2 cellular contexts compared by ENCODE assay signal in the genomic region with DNA sequence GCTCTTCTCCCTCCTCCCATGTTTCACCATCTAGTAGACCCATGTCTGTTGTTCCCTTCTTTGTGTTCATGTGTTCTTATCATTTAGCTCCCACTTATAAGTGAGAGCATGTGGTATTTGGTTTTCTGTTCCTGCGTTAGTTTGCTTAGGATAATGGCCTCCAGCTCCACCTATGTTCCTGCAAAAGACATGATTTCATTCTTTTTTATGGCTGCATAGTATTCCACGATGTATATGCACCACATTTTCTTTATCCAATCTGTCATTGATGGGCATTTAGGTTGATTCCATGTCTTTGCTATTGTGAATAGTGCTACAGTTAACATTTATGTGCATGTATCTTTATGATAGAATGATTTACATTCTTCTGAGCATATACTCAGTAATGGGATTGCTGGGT.
A peak's percentile ranks its signal among the peaks of the same experiment; 100 is the strongest.
DNase-seq lines count a peak whose midpoint lies in the region; ATAC-seq, FAIRE-seq and TF ChIP-seq lines count a peak whose summit lies in the region.
"Not testable (repeated sequence)": the region's sequence is repeated elsewhere in the genome, so short reads cannot be mapped to it uniquely, and the experiment has no call there.

No MANE protein-coding gene starts in this region.

- not testable (repeated sequence) for H3K4me1 ChIP-seq in HEK293 (ENCODE audit: control insufficient read depth, insufficient read depth, low read length); K562 (replicated peaks in 1 of 2; ENCODE audit: control insufficient read depth in 2 of 2, insufficient read depth in 2 of 2, low read length in 2 of 2)

- POLR2A ChIA-PET in HEK293 (lab: Yijun Ruan, JAX); K562 (lab: Yijun Ruan, JAX): not testable (repeated sequence)

- TF ChIP-seq CTCF in HEK293 (tag by site-specific recombination; IDR thresholded peaks at IDR 0.05); K562 (IDR thresholded peaks at IDR 0.05 in 2 of 3, conservative IDR thresholded peaks at IDR 0.05 in 1 of 3; ENCODE audit: insufficient read depth in 2 of 3, low read depth in 1 of 3, low read length in 3 of 3): not testable (repeated sequence)

- H3K27ac ChIP-seq in HEK293 (ENCODE audit: extremely low read depth, low read depth, low read length); K562 (ENCODE audit: extremely low read depth, low read depth, low read length): not testable (repeated sequence)

- not testable (repeated sequence) for H3K9ac ChIP-seq in K562 (ENCODE audit: insufficient read depth in 1 of 2, low read depth in 2 of 2, low read length in 2 of 2)

- not testable (repeated sequence) for H3K4me2 ChIP-seq in K562 (ENCODE audit: insufficient read depth, low read length)

- not testable (repeated sequence) for BruUV-seq in K562 (replicated peaks; lab: Mats Ljungman, UMichigan)

- CTCF ChIA-PET in HEK293 (lab: Yijun Ruan, JAX) = interaction anchor here (0.7 to 1.5 kb wide), 3 partner anchors 69 to 545 kb away, joined by 3 to 6 read pairs (median 3); no protein-coding TSS in a partner anchor
- CTCF ChIA-PET in K562 (lab: Yijun Ruan, JAX; ENCODE audit: low intra/inter-chr PET ratio) = not testable (repeated sequence)

- H3K9me1 ChIP-seq in K562 (ENCODE audit: control insufficient read depth, insufficient read depth, low read length) = not testable (repeated sequence)

- ATAC-seq in K562 = not testable (repeated sequence)

- not testable (repeated sequence) for DNase-seq in K562 (ENCODE audit: extremely low read depth in 1 of 4, low spot score in 3 of 4)

- in situ Hi-C loops in K562 (cut with MboI) = not testable (repeated sequence)

- H3K79me2 ChIP-seq in K562 (ENCODE audit: control insufficient read depth, insufficient read depth, low read length) = not testable (repeated sequence)

- H4K20me1 ChIP-seq in K562 (replicated peaks; ENCODE audit: control insufficient read depth, insufficient read depth, low read length) = not testable (repeated sequence)

- not testable (repeated sequence) for H2AFZ ChIP-seq in K562 (ENCODE audit: low read depth, low read length)

- H3K4me3 ChIP-seq in HEK293 (ENCODE audit: low read depth, low read length); K562: not testable (repeated sequence)

- TF ChIP-seq EP300 in K562 (IDR thresholded peaks at IDR 0.05; ENCODE audit: low read length) = not testable (repeated sequence)

- 3% methylated on average over 2 of the region's 2 CpGs for WGBS in K562 (ENCODE audit: insufficient coverage, low coverage, missing lambda C conversion rate)

- not testable (repeated sequence) for FAIRE-seq in K562 (lab: Jason Lieb, UNC)

- TF ChIP-seq POLR2A in K562 (conservative IDR thresholded peaks at IDR 0.05) = not testable (repeated sequence)

- TF ChIP-seq RAD21 in K562 (CRISPR knock-in tag; conservative IDR thresholded peaks at IDR 0.05 in 1 of 2, IDR thresholded peaks at IDR 0.05 in 1 of 2) = not testable (repeated sequence)

- intact Hi-C loops in K562 (cut with micrococcal nuclease) = not testable (repeated sequence)

- not testable (repeated sequence) for H3K27me3 ChIP-seq in K562 (ENCODE audit: control insufficient read depth in 2 of 2, insufficient read depth in 2 of 2, low read length in 2 of 2)

- not testable (repeated sequence) for H3K36me3 ChIP-seq in HEK293 (ENCODE audit: control insufficient read depth in 2 of 2, insufficient read depth in 1 of 2, low read length in 2 of 2); K562 (ENCODE audit: control insufficient read depth, insufficient read depth, low read length)

- H3K9me3 ChIP-seq in HEK293 (ENCODE audit: control insufficient read depth, insufficient read depth, low read depth, low read length); K562 (replicated peaks; ENCODE audit: control insufficient read depth, insufficient read depth, low read depth, low read length): not testable (repeated sequence)

TF ChIP-seq in HEK293, 187 proteins besides CTCF, POLR2A, EP300 and RAD21:
- TF ChIP-seq, protein P1, sequence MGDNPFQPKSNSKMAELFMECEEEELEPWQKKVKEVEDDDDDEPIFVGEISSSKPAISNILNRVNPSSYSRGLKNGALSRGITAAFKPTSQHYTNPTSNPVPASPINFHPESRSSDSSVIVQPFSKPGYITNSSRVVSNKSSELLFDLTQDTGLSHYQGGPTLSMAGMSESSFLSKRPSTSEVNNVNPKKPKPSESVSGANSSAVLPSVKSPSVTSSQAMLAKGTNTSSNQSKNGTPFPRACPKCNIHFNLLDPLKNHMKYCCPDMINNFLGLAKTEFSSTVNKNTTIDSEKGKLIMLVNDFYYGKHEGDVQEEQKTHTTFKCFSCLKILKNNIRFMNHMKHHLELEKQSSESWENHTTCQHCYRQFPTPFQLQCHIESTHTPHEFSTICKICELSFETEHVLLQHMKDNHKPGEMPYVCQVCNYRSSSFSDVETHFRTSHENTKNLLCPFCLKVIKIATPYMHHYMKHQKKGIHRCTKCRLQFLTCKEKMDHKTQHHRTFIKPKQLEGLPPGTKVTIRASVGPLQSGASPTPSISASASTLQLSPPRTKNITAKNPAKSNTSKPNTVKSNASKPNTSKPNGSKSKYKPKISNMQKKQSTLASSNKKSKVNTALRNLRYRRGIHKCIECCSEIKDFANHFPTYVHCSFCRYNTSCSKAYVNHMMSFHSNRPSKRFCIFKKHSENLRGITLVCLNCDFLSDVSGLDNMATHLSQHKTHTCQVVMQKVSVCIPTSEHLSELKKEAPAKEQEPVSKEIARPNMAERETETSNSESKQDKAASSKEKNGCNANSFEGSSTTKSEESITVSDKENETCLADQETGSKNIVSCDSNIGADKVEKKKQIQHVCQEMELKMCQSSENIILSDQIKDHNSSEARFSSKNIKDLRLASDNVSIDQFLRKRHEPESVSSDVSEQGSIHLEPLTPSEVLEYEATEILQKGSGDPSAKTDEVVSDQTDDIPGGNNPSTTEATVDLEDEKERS (tag by site-specific recombination; IDR thresholded peaks at IDR 0.05) = 0 out of 2 replicates have a peak, but pooled peaks have one; percentile 67
- TF ChIP-seq, protein P2, sequence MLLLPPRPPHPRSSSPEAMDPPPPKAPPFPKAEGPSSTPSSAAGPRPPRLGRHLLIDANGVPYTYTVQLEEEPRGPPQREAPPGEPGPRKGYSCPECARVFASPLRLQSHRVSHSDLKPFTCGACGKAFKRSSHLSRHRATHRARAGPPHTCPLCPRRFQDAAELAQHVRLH (tag by site-specific recombination; IDR thresholded peaks at IDR 0.05) = 0 out of 2 replicates have a peak, but pooled peaks have one; percentile 28
- TF ChIP-seq ZNF146 (tag by site-specific recombination; IDR thresholded peaks at IDR 0.05) = peak; percentile 94

TF ChIP-seq in K562, 482 proteins besides CTCF, POLR2A, EP300 and RAD21:
- TF ChIP-seq ZNF146 (CRISPR knock-in tag; IDR thresholded peaks at IDR 0.05; ENCODE audit: unreplicated experiment) = peak; percentile 85
TF ChIP-seq in K562: peak in this region for 1; not testable (repeated sequence) for 481.
